In the genomic region with DNA sequence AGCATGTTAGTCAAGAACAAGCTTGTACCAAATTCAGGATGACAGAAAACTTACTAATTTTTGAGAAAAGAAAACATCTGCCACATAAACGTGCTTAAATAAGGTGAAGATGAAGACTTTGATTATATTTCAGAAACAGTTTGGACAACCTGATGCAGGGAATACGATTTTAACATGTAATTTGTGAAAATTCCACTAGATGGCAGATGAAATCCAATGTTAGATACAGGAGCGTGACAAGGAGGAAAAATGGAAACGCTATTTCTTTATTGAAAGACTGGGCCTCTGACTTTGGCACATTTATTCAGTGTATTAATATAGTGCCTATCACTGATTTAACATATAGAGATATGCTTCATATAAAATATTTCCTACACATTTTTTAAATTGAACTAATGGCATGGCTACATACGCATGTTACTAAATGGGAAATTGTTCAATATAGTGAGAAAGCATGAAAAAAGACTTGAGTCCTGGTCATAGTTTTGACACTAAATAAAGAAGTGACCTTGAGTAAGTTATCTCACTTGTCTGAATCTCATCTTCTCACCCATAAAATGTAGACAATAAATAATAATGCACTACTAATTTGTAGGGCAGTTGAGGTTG, we compare ENCODE assay signal across 8 cellular contexts.
DNase-seq lines count a peak whose midpoint lies in the region; ATAC-seq, FAIRE-seq and TF ChIP-seq lines count a peak whose summit lies in the region.

No MANE protein-coding gene starts in this region.

- ATAC-seq in GM19023 (IDR thresholded peaks at IDR 0.05; ENCODE audit: unreplicated experiment), result peak; percentile 55
- ATAC-seq in HG03432 (IDR thresholded peaks at IDR 0.05; ENCODE audit: unreplicated experiment), result peak; percentile 87
- peak; percentile 72 to 87 for ATAC-seq in lower lobe of right lung
- no peak for ATAC-seq in GM18873 (IDR thresholded peaks at IDR 0.05; ENCODE audit: low FRiP score, unreplicated experiment)

- H3K9me3 ChIP-seq in BE2C (no peaks in the 10 kb centered on the region; the same call in 1 of the 2 replicates), lower lobe of right lung (no peaks in the 10 kb centered on the region)

- DNase-seq in BE2C, result no peak
- peak; percentile 60 for DNase-seq in NCI-H748 (lab: John Stamatoyannopoulos, UW; ENCODE audit: unreplicated experiment)
- DNase-seq in bronchial epithelial cell (ENCODE audit: low read depth), result peak; percentile 58
- DNase-seq in lower lobe of right lung, result no peak
- no peak for DNase-seq in C1 segment of cervical spinal cord (lab: John Stamatoyannopoulos, UW)

- TF ChIP-seq CTCF in BE2C (IDR thresholded peaks at IDR 0.05; ENCODE audit: low read depth, low read length), result peak; percentile 60
- peak; percentile 40 for TF ChIP-seq CTCF in bronchial epithelial cell (IDR thresholded peaks at IDR 0.05; ENCODE audit: insufficient read depth, low read length, severe bottlenecking)
- TF ChIP-seq CTCF in lower lobe of right lung (IDR thresholded peaks at IDR 0.05), result peak; percentile 65

- no peaks in the 10 kb centered on the region for H3K4me1 ChIP-seq in BE2C
- peaks cover 7% of the 10 kb centered on the region for H3K4me1 ChIP-seq in lower lobe of right lung

- intact Hi-C loops in lower lobe of right lung (cut with DNase I), result loop anchor here (10.0 kb wide), 1 partner anchor 756 kb away; no protein-coding TSS in a partner anchor

- H3K4me3 ChIP-seq in BE2C (ENCODE audit: low read depth, low read length) (no peak overlapping the region), bronchial epithelial cell (ENCODE audit: low read depth, low read length) (no peak overlapping the region), lower lobe of right lung (no peak overlapping the region)

- H3K27me3 ChIP-seq in BE2C (no peaks in the 10 kb centered on the region), bronchial epithelial cell (ENCODE audit: control insufficient read depth, insufficient read depth, low read length) (no peaks in the 10 kb centered on the region), lower lobe of right lung (ENCODE audit: low read depth) (no peaks in the 10 kb centered on the region)

- H3K36me3 ChIP-seq in BE2C, result no peaks in the 10 kb centered on the region
- no peaks in the 10 kb centered on the region for H3K36me3 ChIP-seq in bronchial epithelial cell (ENCODE audit: control insufficient read depth, insufficient read depth, low read length)
- H3K36me3 ChIP-seq in lower lobe of right lung, result no peaks in the 10 kb centered on the region

- H3K27ac ChIP-seq in lower lobe of right lung, result no peak overlapping the region

- FAIRE-seq in bronchial epithelial cell (lab: Jason Lieb, UNC), result no peak

Comparison
In these comparisons a context has a peak if more than half of its experiments do, and no peak if none do; other contexts are left out.
1. DNase-seq: peak in NCI-H748 (single experiment) and bronchial epithelial cell (single experiment); none in BE2C (single experiment), lower lobe of right lung (single experiment) and C1 segment of cervical spinal cord (0 of 14).
2. Peak in every context shown above with its lines, with median percentiles within 50 percentile points of each other: CTCF ChIP-seq.